ENCODE assay signal across 27 cellular contexts in the genomic region with DNA sequence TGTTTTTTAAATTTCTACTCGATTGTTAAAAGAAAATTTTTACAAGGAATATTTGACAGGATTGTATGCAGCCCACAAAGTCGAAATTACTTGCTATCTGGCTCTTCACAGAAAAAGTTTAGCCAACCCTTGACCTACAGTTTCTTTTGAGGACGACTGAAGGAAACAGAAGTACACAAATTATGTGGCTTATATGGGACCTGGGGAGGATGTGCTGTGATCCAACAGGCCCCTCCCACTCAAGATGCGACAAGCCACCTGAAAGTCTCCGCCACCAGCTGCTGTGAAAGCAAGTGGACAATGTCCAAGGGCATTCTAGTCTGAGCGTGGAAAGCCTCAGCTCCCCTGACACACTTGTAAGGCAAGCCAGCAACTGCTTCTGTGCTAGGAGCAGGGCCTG. TPM values are rescaled to one million over a fixed set of nuclear protein-coding genes. Genes with fewer than 3 reads are reported as not detected.
DNase-seq lines count a peak whose midpoint lies in the region; ATAC-seq and TF ChIP-seq lines count a peak whose summit lies in the region.
"Had no signal": no experiment of that assay in that cellular context is flagged by ENCODE, and none has a peak within 500 bp of the region (broad histone marks: within the 10 kb centered on the region; RNA-seq: fewer than 3 reads in every experiment).

No MANE protein-coding gene starts in this region.

- ATAC-seq in activated CD4-positive, alpha-beta T cell treated with anti-CD3 and anti-CD28 coated beads for 36 hours: no peak
- ATAC-seq in activated T-helper 17 cell treated with anti-CD3 and anti-CD28 coated beads, Interleukin-2, amount 50 U/mL, for 72 hours (replicated peaks): no peak
- ATAC-seq: activated CD8-positive, alpha-beta memory T cell treated with anti-CD3 and anti-CD28 coated beads, Interleukin-2, amount 10 ng/mL, durations not matched to agents 7 days and 5 days; gastrocnemius medialis; left cardiac atrium; right lobe of liver had no signal

- TF ChIP-seq CTCF in spleen (IDR thresholded peaks at IDR 0.05 in 8 of 11, conservative IDR thresholded peaks at IDR 0.05 in 3 of 11): no peak
- no peak for TF ChIP-seq CTCF in Calu3 (IDR thresholded peaks at IDR 0.05; ENCODE audit: unreplicated experiment)

- intact Hi-C loops in activated CD4-positive, alpha-beta T cell treated with anti-CD3 and anti-CD28 coated beads for 36 hours (cut with DNase I, micrococcal nuclease): no loop called here
- intact Hi-C loops in CD4-positive, alpha-beta memory T cell (cut with micrococcal nuclease): no loop called here
- intact Hi-C loops in spleen (cut with DNase I; ENCODE audit: low total_unique reads): no loop called here
- intact Hi-C loops in Calu3 (cut with micrococcal nuclease; ENCODE audit: unreplicated experiment): no loop called here

- H3K27ac Mint-ChIP-seq in activated CD4-positive, alpha-beta T cell treated with anti-CD3 and anti-CD28 coated beads for 36 hours: peak overlapping the region; percentile 31
- H3K27ac Mint-ChIP-seq in CD4-positive, alpha-beta memory T cell: peak overlapping the region in 6 of 7 donors; percentile 6 to 74 (median 38)
- peak overlapping the region; percentile 12 for H3K27ac Mint-ChIP-seq in activated T-helper 17 cell treated with anti-CD3 and anti-CD28 coated beads, Interleukin-2, amount 50 U/mL, for 72 hours
- H3K27ac Mint-ChIP-seq in Calu3 (ENCODE audit: unreplicated experiment): no peak overlapping the region
- H3K27ac Mint-ChIP-seq: neural progenitor cell had no signal

- no peaks in the 10 kb centered on the region for H3K27me3 Mint-ChIP-seq in activated CD4-positive, alpha-beta T cell treated with anti-CD3 and anti-CD28 coated beads for 36 hours
- H3K27me3 Mint-ChIP-seq in CD4-positive, alpha-beta memory T cell: no peaks in the 10 kb centered on the region
- no peaks in the 10 kb centered on the region for H3K27me3 Mint-ChIP-seq in activated T-helper 17 cell treated with anti-CD3 and anti-CD28 coated beads, Interleukin-2, amount 50 U/mL, for 72 hours
- H3K27me3 Mint-ChIP-seq in Calu3 (ENCODE audit: unreplicated experiment): no peaks in the 10 kb centered on the region
- H3K27me3 Mint-ChIP-seq: activated CD8-positive, alpha-beta memory T cell treated with anti-CD3 and anti-CD28 coated beads, Interleukin-2, amount 10 ng/mL, durations not matched to agents 7 days and 5 days; central memory CD8-positive, alpha-beta T cell had no signal

- POLR2A ChIA-PET in activated CD4-positive, alpha-beta T cell treated with anti-CD3 and anti-CD28 coated beads for 36 hours (lab: Charles Lee): no interaction called here
- POLR2A ChIA-PET in CD4-positive, alpha-beta memory T cell (lab: Charles Lee; ENCODE audit: partially characterized antibody): no interaction called here

- no peak overlapping the region for H3K4me3 ChIP-seq in CD4-positive, alpha-beta memory T cell (ENCODE audit: low read length in 2 of 2)
- no peak overlapping the region for H3K4me3 ChIP-seq in spleen
- H3K4me3 ChIP-seq: gastrocnemius medialis, neural progenitor cell, right lobe of liver had no signal

- H3K4me3 Mint-ChIP-seq in activated CD4-positive, alpha-beta T cell treated with anti-CD3 and anti-CD28 coated beads for 36 hours: no peak overlapping the region
- H3K4me3 Mint-ChIP-seq in CD4-positive, alpha-beta memory T cell: no peak overlapping the region
- no peak overlapping the region for H3K4me3 Mint-ChIP-seq in activated T-helper 17 cell treated with anti-CD3 and anti-CD28 coated beads, Interleukin-2, amount 50 U/mL, for 72 hours
- H3K4me3 Mint-ChIP-seq in Calu3 (ENCODE audit: low read depth, unreplicated experiment): no peak overlapping the region
- H3K4me3 Mint-ChIP-seq: activated CD8-positive, alpha-beta memory T cell treated with anti-CD3 and anti-CD28 coated beads, Interleukin-2, amount 10 ng/mL, durations not matched to agents 7 days and 5 days; central memory CD8-positive, alpha-beta T cell; neural progenitor cell had no signal

- H3K4me1 Mint-ChIP-seq in activated CD4-positive, alpha-beta T cell treated with anti-CD3 and anti-CD28 coated beads for 36 hours: peaks cover 60% of the 10 kb centered on the region
- peaks cover 28 to 57% (median 44%) of the 10 kb centered on the region in 4 donors for H3K4me1 Mint-ChIP-seq in CD4-positive, alpha-beta memory T cell
- H3K4me1 Mint-ChIP-seq in activated T-helper 17 cell treated with anti-CD3 and anti-CD28 coated beads, Interleukin-2, amount 50 U/mL, for 72 hours: peaks cover 13% of the 10 kb centered on the region
- no peaks in the 10 kb centered on the region for H3K4me1 Mint-ChIP-seq in Calu3 (ENCODE audit: low read depth, unreplicated experiment)

- H3K27ac ChIP-seq in CD4-positive, alpha-beta memory T cell (ENCODE audit: low read depth, low read length): no peak overlapping the region
- H3K27ac ChIP-seq in spleen: peak overlapping the region in 5 of 8 donors; percentile 1 to 66 (median 24)
- H3K27ac ChIP-seq: gastrocnemius medialis, neural progenitor cell, right lobe of liver had no signal

- 64 to 73% (median 68%) methylated on average over 6 of the region's 6 CpGs for WGBS in spleen, 5 donors

- CTCF ChIA-PET in activated CD4-positive, alpha-beta T cell treated with anti-CD3 and anti-CD28 coated beads for 36 hours (lab: Charles Lee): interaction anchor here (0.5 to 2.5 kb wide), 6 partner anchors 9 to 1383 kb away, joined by 3 to 10 read pairs (median 4); no protein-coding TSS in a partner anchor
- CTCF ChIA-PET in CD4-positive, alpha-beta memory T cell (lab: Charles Lee; ENCODE audit: partially characterized antibody): interaction anchor here (0.9 kb wide), 1 partner anchor 27 kb away, joined by 3 read pairs; no protein-coding TSS in a partner anchor
- CTCF ChIA-PET in Calu3 (lab: Charles Lee): interaction anchor here (0.6 kb wide), 1 partner anchor 19 kb away, joined by 3 read pairs; no protein-coding TSS in a partner anchor

- H3K36me3 ChIP-seq in CD4-positive, alpha-beta memory T cell (ENCODE audit: insufficient read depth, low read length): peaks cover 19% of the 10 kb centered on the region
- peaks cover 0 to 72% (median 19%) of the 10 kb centered on the region in 6 donors for H3K36me3 ChIP-seq in spleen
- H3K36me3 ChIP-seq: gastrocnemius medialis, neural progenitor cell had no signal

- peaks cover 18% of the 10 kb centered on the region for H3K36me3 Mint-ChIP-seq in activated CD4-positive, alpha-beta T cell treated with anti-CD3 and anti-CD28 coated beads for 36 hours (ENCODE audit: low read depth)
- H3K36me3 Mint-ChIP-seq in CD4-positive, alpha-beta memory T cell: peaks cover 12 to 29% of the 10 kb centered on the region in 2 donors
- H3K36me3 Mint-ChIP-seq in activated T-helper 17 cell treated with anti-CD3 and anti-CD28 coated beads, Interleukin-2, amount 50 U/mL, for 72 hours (ENCODE audit: low read depth): peaks cover 55% of the 10 kb centered on the region
- H3K36me3 Mint-ChIP-seq in Calu3 (ENCODE audit: insufficient read depth, unreplicated experiment): no peaks in the 10 kb centered on the region

- no peaks in the 10 kb centered on the region for H3K27me3 ChIP-seq in CD4-positive, alpha-beta memory T cell (ENCODE audit: insufficient read depth, low read length)
- H3K27me3 ChIP-seq in spleen (replicated peaks in 1 of 7): no peaks in the 10 kb centered on the region
- H3K27me3 ChIP-seq: gastrocnemius medialis, neural progenitor cell, right lobe of liver had no signal

- no peaks in the 10 kb centered on the region for H3K9me3 Mint-ChIP-seq in activated CD4-positive, alpha-beta T cell treated with anti-CD3 and anti-CD28 coated beads for 36 hours (ENCODE audit: low read depth)
- no peaks in the 10 kb centered on the region for H3K9me3 Mint-ChIP-seq in CD4-positive, alpha-beta memory T cell
- H3K9me3 Mint-ChIP-seq in activated T-helper 17 cell treated with anti-CD3 and anti-CD28 coated beads, Interleukin-2, amount 50 U/mL, for 72 hours: no peaks in the 10 kb centered on the region
- H3K9me3 Mint-ChIP-seq in Calu3 (ENCODE audit: low read depth, unreplicated experiment): no peaks in the 10 kb centered on the region
- H3K9me3 Mint-ChIP-seq: central memory CD8-positive, alpha-beta T cell; neural progenitor cell had no signal

- peaks cover 47% of the 10 kb centered on the region for H3K4me1 ChIP-seq in CD4-positive, alpha-beta memory T cell (ENCODE audit: insufficient read depth, low read length)
- H3K4me1 ChIP-seq in spleen: peaks cover 7 to 95% (median 69%) of the 10 kb centered on the region in 6 donors
- H3K4me1 ChIP-seq: neural progenitor cell, right lobe of liver had no signal

- no peaks in the 10 kb centered on the region for H3K9me3 ChIP-seq in CD4-positive, alpha-beta memory T cell (ENCODE audit: control insufficient read depth in 1 of 2, low read length in 2 of 2)
- H3K9me3 ChIP-seq in spleen: no peaks in the 10 kb centered on the region
- H3K9me3 ChIP-seq: gastrocnemius medialis, right lobe of liver had no signal

- DNase-seq in activated CD4-positive, alpha-beta T cell treated with anti-CD3 and anti-CD28 coated beads for 36 hours: no peak
- DNase-seq in activated CD4-positive, alpha-beta T cell treated with anti-CD3 and anti-CD28 coated beads, Interleukin-2, amount 50 U/mL, for 1 hour: no peak
- DNase-seq in CD4-positive, alpha-beta memory T cell: no peak
- DNase-seq in spleen (no peak), NCI-H2227 treated with DMSO at 0.1 percent for 48 hours (lab: John Stamatoyannopoulos, UW) (no peak), Calu3 (no peak), SW480 (ENCODE audit: low spot score) (no peak)
- DNase-seq: 8988T; activated CD4-positive, alpha-beta T cell treated with anti-CD3 and anti-CD28 coated beads for 1 hour; activated CD8-positive, alpha-beta memory T cell treated with anti-CD3 and anti-CD28 coated beads, Interleukin-2, amount 10 ng/mL, durations not matched to agents 7 days and 5 days; dermis blood vessel endothelial cell; gastrocnemius medialis; GDM1; HCEC 1CT; KBM-7; left cardiac atrium; mammary epithelial cell; NCI-H1417 treated with DMSO at 0.1 percent for 48 hours; NCI-H2107; NCI-H446; NCI-H774; right lobe of liver; stimulated activated CD4-positive, alpha-beta T cell treated with anti-CD3 and anti-CD28 coated beads, Interleukin-12 subunit alpha, Interleukin-12 subunit beta, amount 100 ng/mL, for 4 hours; stimulated activated CD4-positive, alpha-beta T cell treated with anti-CD3 and anti-CD28 coated beads, Interleukin-4, amount 100 ng/mL, for 1 hour had no signal

- TF ChIP-seq POLR2A in spleen (IDR thresholded peaks at IDR 0.05): no peak

- no TSS peak for BruUV-seq in Calu3 (replicated peaks; lab: Mats Ljungman, UMichigan)

RNA-seq across cellular contexts. Expression of a gene that starts 42.4 kb away (rescaled TPM):
- total RNA-seq in activated CD4-positive, alpha-beta T cell treated with anti-CD3 and anti-CD28 coated beads for 36 hours: 10 to 100 TPM; 67.8 to 79.7 TPM
- 10 to 100 TPM; 19.8 to 21.8 TPM for total RNA-seq in CD4-positive, alpha-beta memory T cell
- 10 to 100 TPM; 13.2 to 15.4 TPM for polyA plus RNA-seq in CD4-positive, alpha-beta memory T cell
- 100 to 1,000 TPM in 1 of 2 donors, 10 to 100 TPM in 1; 97.4 to 113 TPM for total RNA-seq in activated T-helper 17 cell treated with anti-CD3 and anti-CD28 coated beads, Interleukin-2, amount 50 U/mL, for 72 hours
- total RNA-seq in spleen (10 to 100 TPM; 12.4 to 32.5 (median 19.1) TPM), Calu3 (2022) (26.7 and 26.8 TPM in 2 replicates)
- 10 to 100 TPM; 18.5 to 21.2 (median 19.2) TPM for polyA plus RNA-seq in spleen
